In genomic region chr4:120629546-120629945, GRCh38 we compare ENCODE assay signal across 22 cellular contexts.
"Had no signal": no experiment of that assay in that cellular context is flagged by ENCODE, and none has a peak within 500 bp of the region (broad histone marks: within the 10 kb centered on the region; RNA-seq: fewer than 3 reads in every experiment).

No MANE protein-coding gene starts in this region.

- H3K27me3 ChIP-seq: dorsolateral prefrontal cortex, esophagus squamous epithelium, gastrocnemius medialis, heart right ventricle, left lung had no signal

- H3K36me3 ChIP-seq: esophagus squamous epithelium, gastrocnemius medialis, heart right ventricle, left lung, lower lobe of right lung had no signal

- H3K27ac ChIP-seq: coronary artery, dorsolateral prefrontal cortex, epithelial cell of prostate, esophagus squamous epithelium, gastrocnemius medialis, heart right ventricle, left lung, lower lobe of right lung had no signal

- DNase-seq: dermis blood vessel endothelial cell; dorsolateral prefrontal cortex; effector CD4-positive, alpha-beta T cell; effector memory CD4-positive, alpha-beta T cell; erythroblast; esophagus squamous epithelium; foreskin fibroblast; foreskin melanocyte; gastrocnemius medialis; glutamatergic neuron; head of caudate nucleus; heart right ventricle; hippocampal formation; left cardiac atrium; left lung; left ventricle myocardium superior; lower lobe of right lung; mesenchymal stem cell; mucosa of descending colon; naive B cell had no signal

- H3K4me3 ChIP-seq: coronary artery, dorsolateral prefrontal cortex, esophagus squamous epithelium, gastrocnemius medialis, heart right ventricle, left lung, lower lobe of right lung, mucosa of descending colon had no signal

- H3K9me3 ChIP-seq: esophagus squamous epithelium, gastrocnemius medialis, lower lobe of right lung, mucosa of descending colon had no signal
